In genomic region chr15:70505411-70505919, GRCh38 we compare ENCODE assay signal across 8 cellular contexts.
A peak's percentile ranks its signal among the peaks of the same experiment; 100 is the strongest.
DNase-seq lines count a peak whose midpoint lies in the region; ATAC-seq and TF ChIP-seq lines count a peak whose summit lies in the region.

No MANE protein-coding gene starts in this region.

- H3K27me3 Mint-ChIP-seq in stimulated activated naive CD8-positive, alpha-beta T cell treated with anti-CD3 and anti-CD28 coated beads, Interleukin-15, amount 100 ng/mL, for 72 hours, result peaks cover 2% of the 10 kb centered on the region

- peak overlapping the region; percentile 49 to 65 for H3K4me3 Mint-ChIP-seq in stimulated activated naive CD8-positive, alpha-beta T cell treated with anti-CD3 and anti-CD28 coated beads, Interleukin-15, amount 100 ng/mL, for 72 hours

- DNase-seq in activated naive CD4-positive, alpha-beta T cell treated with anti-CD3 and anti-CD28 coated beads, Interleukin-2, amount 50 U/mL, for 72 hours (ENCODE audit: low spot score in 2 of 2), result no peak
- DNase-seq in activated naive CD4-positive, alpha-beta T cell treated with anti-CD3 and anti-CD28 coated beads, Interleukin-2, amount 50 U/mL, for 16 hours, result no peak
- DNase-seq in OCI-M1 (lab: John Stamatoyannopoulos, UW) (peak; percentile 83), epithelial cell of proximal tubule (ENCODE audit: low read depth) (peak; percentile 61), tibial artery (no peak), SK-N-DZ (ENCODE audit: low spot score) (no peak)
- DNase-seq in stimulated activated naive CD8-positive, alpha-beta T cell treated with anti-CD3 and anti-CD28 coated beads, Interleukin-15, amount 100 ng/mL, for 72 hours, result peak in 1 of 2 donors; percentile 46
- DNase-seq in central memory CD4-positive, alpha-beta T cell, result no peak

- H3K36me3 Mint-ChIP-seq in activated naive CD4-positive, alpha-beta T cell treated with anti-CD3 and anti-CD28 coated beads, Interleukin-2, amount 50 U/mL, for 72 hours, result peaks cover 8 to 25% of the 10 kb centered on the region in 2 donors

- no peaks in the 10 kb centered on the region for H3K36me3 ChIP-seq in tibial artery

- peaks cover 4 to 37% (median 29%) of the 10 kb centered on the region in 4 donors for H3K4me1 ChIP-seq in tibial artery

- peaks cover 0 to 11% (median 6%) of the 10 kb centered on the region in 3 donors for H3K9me3 ChIP-seq in tibial artery

- peak overlapping the region; percentile 36 to 83 for H3K27ac Mint-ChIP-seq in activated naive CD4-positive, alpha-beta T cell treated with anti-CD3 and anti-CD28 coated beads, Interleukin-2, amount 50 U/mL, for 72 hours
- H3K27ac Mint-ChIP-seq in stimulated activated naive CD8-positive, alpha-beta T cell treated with anti-CD3 and anti-CD28 coated beads, Interleukin-15, amount 100 ng/mL, for 72 hours, result peak overlapping the region in 1 of 2 donors; percentile 27

- H3K9me3 Mint-ChIP-seq in activated naive CD4-positive, alpha-beta T cell treated with anti-CD3 and anti-CD28 coated beads, Interleukin-2, amount 50 U/mL, for 72 hours, result peaks cover 6 to 14% of the 10 kb centered on the region in 2 donors
- peaks cover 7 to 9% of the 10 kb centered on the region in 2 donors for H3K9me3 Mint-ChIP-seq in stimulated activated naive CD8-positive, alpha-beta T cell treated with anti-CD3 and anti-CD28 coated beads, Interleukin-15, amount 100 ng/mL, for 72 hours

- TF ChIP-seq CTCF in epithelial cell of proximal tubule (conservative IDR thresholded peaks at IDR 0.05; ENCODE audit: low read depth, low read length), result no peak
- no peak for TF ChIP-seq CTCF in tibial artery (IDR thresholded peaks at IDR 0.05)

- intact Hi-C loops in tibial artery (cut with DNase I; ENCODE audit: low total_unique reads), result no loop called here

- H3K27me3 ChIP-seq in tibial artery, result no peaks in the 10 kb centered on the region

- H3K4me3 ChIP-seq in epithelial cell of proximal tubule (ENCODE audit: low read depth, low read length) (no peak overlapping the region), tibial artery (no peak overlapping the region)

- peak; percentile 54 to 56 for ATAC-seq in activated naive CD4-positive, alpha-beta T cell treated with anti-CD3 and anti-CD28 coated beads, Interleukin-2, amount 50 U/mL, for 72 hours
- peak; percentile 67 for ATAC-seq in stimulated activated naive CD8-positive, alpha-beta T cell treated with anti-CD3 and anti-CD28 coated beads, Interleukin-15, amount 100 ng/mL, for 72 hours

- H3K27ac ChIP-seq in tibial artery, result no peak overlapping the region

- peaks cover 88% of the 10 kb centered on the region for H3K4me1 Mint-ChIP-seq in stimulated activated naive CD8-positive, alpha-beta T cell treated with anti-CD3 and anti-CD28 coated beads, Interleukin-15, amount 100 ng/mL, for 72 hours

Comparison
In these comparisons a context has a peak if more than half of its experiments do, and no peak if none do; other contexts are left out.
1. DNase-seq: peak in OCI-M1 (single experiment) and epithelial cell of proximal tubule (single experiment); none in activated naive CD4-positive, alpha-beta T cell treated with anti-CD3 and anti-CD28 coated beads, Interleukin-2, amount 50 U/mL, for 72 hours (0 of 2), activated naive CD4-positive, alpha-beta T cell treated with anti-CD3 and anti-CD28 coated beads, Interleukin-2, amount 50 U/mL, for 16 hours (single experiment), tibial artery (0 of 2), SK-N-DZ (single experiment) and central memory CD4-positive, alpha-beta T cell (single experiment).